In genomic region chr16:70746708-70747424, GRCh38 we compare ENCODE assay signal across 8 cellular contexts. TPM values are rescaled to one million over a fixed set of nuclear protein-coding genes. Genes with fewer than 3 reads are reported as not detected.
DNase-seq lines count a peak whose midpoint lies in the region; TF ChIP-seq lines count a peak whose summit lies in the region.

No MANE protein-coding gene starts in this region.

- peak; percentile 80 for DNase-seq in activated naive CD4-positive, alpha-beta T cell treated with anti-CD3 and anti-CD28 coated beads for 36 hours
- no peak for DNase-seq in activated naive CD4-positive, alpha-beta T cell (lab: John Stamatoyannopoulos, UW)
- no peak for DNase-seq in chondrocyte (ENCODE audit: low spot score)
- DNase-seq in mucosa of gallbladder (ENCODE audit: low spot score), result peak; percentile 89
- no peak for DNase-seq in NCI-H1694 (lab: John Stamatoyannopoulos, UW)
- DNase-seq in NCI-H1930 (lab: John Stamatoyannopoulos, UW), result no peak
- no peak for DNase-seq in globus pallidus (ENCODE audit: low spot score)

- CTCF ChIA-PET in activated naive CD4-positive, alpha-beta T cell treated with anti-CD3 and anti-CD28 coated beads for 36 hours (lab: Charles Lee), result interaction anchor here (1.6 kb wide), 1 partner anchor 24 kb away, joined by 8 read pairs; no protein-coding TSS in a partner anchor

- TF ChIP-seq CTCF in chondrocyte (IDR thresholded peaks at IDR 0.05), result no peak

- H3K36me3 Mint-ChIP-seq in activated naive CD4-positive, alpha-beta T cell treated with anti-CD3 and anti-CD28 coated beads for 36 hours (ENCODE audit: low read depth), result peaks cover 20% of the 10 kb centered on the region
- H3K36me3 Mint-ChIP-seq in chondrocyte (ENCODE audit: low read depth), result peaks cover 10% of the 10 kb centered on the region

- intact Hi-C loops in activated naive CD4-positive, alpha-beta T cell treated with anti-CD3 and anti-CD28 coated beads for 36 hours (cut with micrococcal nuclease), result loop anchor here (1.0 kb wide), 1 partner anchor 10 kb away; no protein-coding TSS in a partner anchor

- peaks cover 50% of the 10 kb centered on the region for H3K4me1 Mint-ChIP-seq in activated naive CD4-positive, alpha-beta T cell treated with anti-CD3 and anti-CD28 coated beads for 36 hours (ENCODE audit: low read depth)
- peaks cover 63% of the 10 kb centered on the region for H3K4me1 Mint-ChIP-seq in chondrocyte (ENCODE audit: low read depth)

- H3K4me3 Mint-ChIP-seq in activated naive CD4-positive, alpha-beta T cell treated with anti-CD3 and anti-CD28 coated beads for 36 hours, result no peak overlapping the region
- no peak overlapping the region for H3K4me3 Mint-ChIP-seq in chondrocyte (ENCODE audit: unreplicated experiment)

- H3K27me3 Mint-ChIP-seq in activated naive CD4-positive, alpha-beta T cell treated with anti-CD3 and anti-CD28 coated beads for 36 hours (ENCODE audit: low read depth), result no peaks in the 10 kb centered on the region
- no peaks in the 10 kb centered on the region for H3K27me3 Mint-ChIP-seq in chondrocyte (ENCODE audit: low read depth)

- H3K9me3 Mint-ChIP-seq in activated naive CD4-positive, alpha-beta T cell treated with anti-CD3 and anti-CD28 coated beads for 36 hours, result peaks cover 3% of the 10 kb centered on the region
- no peaks in the 10 kb centered on the region for H3K9me3 Mint-ChIP-seq in chondrocyte (ENCODE audit: low read depth)

- H3K27ac Mint-ChIP-seq in activated naive CD4-positive, alpha-beta T cell treated with anti-CD3 and anti-CD28 coated beads for 36 hours, result peak overlapping the region; percentile 77
- peak overlapping the region; percentile 96 for H3K27ac Mint-ChIP-seq in chondrocyte (ENCODE audit: unreplicated experiment)

TF ChIP-seq in PFSK-1, 5 proteins besides CTCF, POLR2A, EP300 and RAD21:
- TF ChIP-seq TAF1 (IDR thresholded peaks at IDR 0.05; ENCODE audit: borderline replicate concordance, insufficient read depth, low read length), result no peak
- peak in 1 of 2 experiments; percentile 64; a peak in 1 of 4 replicates for TF ChIP-seq REST (IDR thresholded peaks at IDR 0.05; ENCODE audit: insufficient read depth in 1 of 2, low read depth in 2 of 2, low read length in 2 of 2)
- TF ChIP-seq POLR2AphosphoS5 (IDR thresholded peaks at IDR 0.05; ENCODE audit: low read depth, low read length), result no peak
- peak; percentile 41 for TF ChIP-seq FOXP2 (optimal IDR thresholded peaks at IDR 0.05; ENCODE audit: borderline replicate concordance, extremely low read depth, extremely low read length, insufficient read depth)
- peak; percentile 66; the same call in 1 of the 2 replicates for TF ChIP-seq SIN3A (IDR thresholded peaks at IDR 0.05; ENCODE audit: borderline replicate concordance, insufficient read depth, low read length)

RNA-seq across cellular contexts. Expression of gene VAC14, which starts 54.1 kb away (rescaled TPM):
- total RNA-seq in activated naive CD4-positive, alpha-beta T cell treated with anti-CD3 and anti-CD28 coated beads for 36 hours, result 10 to 100 TPM; 19.6 to 20.6 TPM
- polyA plus RNA-seq in PFSK-1 (2012; ENCODE audit: insufficient read length, low read depth), result 28.3 TPM
- total RNA-seq in chondrocyte (35.6 to 40.3 TPM (median 37.9 TPM) in 3 replicates), mucosa of gallbladder (32.6 TPM)

Comparison
In these comparisons a context has a peak if more than half of its experiments do, and no peak if none do; other contexts are left out.
1. DNase-seq: peak in activated naive CD4-positive, alpha-beta T cell treated with anti-CD3 and anti-CD28 coated beads for 36 hours (single experiment) and mucosa of gallbladder (single experiment); none in activated naive CD4-positive, alpha-beta T cell (0 of 4), chondrocyte (single experiment), NCI-H1694 (single experiment), NCI-H1930 (0 of 2) and globus pallidus (single experiment).